Comparison of ENCODE assay signal across 8 cellular contexts in genomic region chr3:36843065-36844051, GRCh38.
A peak's percentile ranks its signal among the peaks of the same experiment; 100 is the strongest.
DNase-seq lines count a peak whose midpoint lies in the region; ATAC-seq and TF ChIP-seq lines count a peak whose summit lies in the region.

No MANE protein-coding gene starts in this region.

- H3K4me3 ChIP-seq in NT2/D1 (ENCODE audit: insufficient read length, low read depth), result no peak overlapping the region
- no peak overlapping the region for H3K4me3 ChIP-seq in heart right ventricle

- DNase-seq in activated gamma-delta T cell treated with Interleukin-2 at 50 U/mL for 16 hours (peak; percentile 38), activated gamma-delta T cell (lab: John Stamatoyannopoulos, UW) (no peak), NT2/D1 (ENCODE audit: low read depth, low spot score) (peak; percentile 63), heart right ventricle (no peak), amniotic stem cell (lab: John Stamatoyannopoulos, UW) (no peak)
- peak; percentile 47 for DNase-seq in activated T-cell treated with anti-CD3 and anti-CD28 coated beads, Interleukin-2, amount 50 U/mL, for 1 hour
- DNase-seq in stimulated activated CD4-positive, alpha-beta T cell treated with anti-CD3 and anti-CD28 coated beads, TNF-alpha, amount 100 ng/mL, for 24 hours (ENCODE audit: low read depth in 3 of 3), result peak; percentile 19 to 58 (median 53)

- H3K36me3 ChIP-seq in NT2/D1 (ENCODE audit: insufficient read depth, insufficient read length, low read length) (no peaks in the 10 kb centered on the region), heart right ventricle (peaks cover 0 to 94% (median 24%) of the 10 kb centered on the region in 9 donors)

- H3K27me3 ChIP-seq in NT2/D1 (ENCODE audit: insufficient read depth, insufficient read length), result no peaks in the 10 kb centered on the region
- no peaks in the 10 kb centered on the region for H3K27me3 ChIP-seq in heart right ventricle

- H3K27ac ChIP-seq in heart right ventricle, result no peak overlapping the region

- TF ChIP-seq CTCF in heart right ventricle (IDR thresholded peaks at IDR 0.05), result peak in 7 of 9 donors; percentile 47 to 59 (median 57)

- 60 to 61% methylated on average over 4 of the region's 4 CpGs for WGBS in heart right ventricle, 2 donors

- H3K9ac ChIP-seq in NT2/D1 (ENCODE audit: insufficient read length, low read depth), result no peak overlapping the region

- intact Hi-C loops in heart right ventricle (cut with DNase I), result no loop called here

- H3K4me1 ChIP-seq in NT2/D1 (ENCODE audit: insufficient read depth, insufficient read length) (no peaks in the 10 kb centered on the region), heart right ventricle (peaks cover 0 to 2% (median 0%) of the 10 kb centered on the region in 9 donors)

- ATAC-seq in HG02759 (IDR thresholded peaks at IDR 0.05; ENCODE audit: unreplicated experiment) (peak; percentile 63), heart right ventricle (peak in 1 of 8 donors; percentile 44)

- peaks cover 23% of the 10 kb centered on the region for H3K9me3 ChIP-seq in NT2/D1 (ENCODE audit: insufficient read depth, low read length)
- peaks cover 0 to 11% (median 4%) of the 10 kb centered on the region in 11 donors for H3K9me3 ChIP-seq in heart right ventricle

Comparison
In these comparisons a context has a peak if more than half of its experiments do, and no peak if none do; other contexts are left out.
1. DNase-seq: peak in activated gamma-delta T cell treated with Interleukin-2 at 50 U/mL for 16 hours (single experiment), NT2/D1 (single experiment), activated T-cell treated with anti-CD3 and anti-CD28 coated beads, Interleukin-2, amount 50 U/mL, for 1 hour (single experiment) and stimulated activated CD4-positive, alpha-beta T cell treated with anti-CD3 and anti-CD28 coated beads, TNF-alpha, amount 100 ng/mL, for 24 hours (3 of 3); none in activated gamma-delta T cell (single experiment), heart right ventricle (0 of 2) and amniotic stem cell (single experiment).